In genomic region chr11:95145430-95146063, GRCh38 we compare ENCODE assay signal across 17 cellular contexts.
"Had no signal": no experiment of that assay in that cellular context is flagged by ENCODE, and none has a peak within 500 bp of the region (broad histone marks: within the 10 kb centered on the region; RNA-seq: fewer than 3 reads in every experiment).

No MANE protein-coding gene starts in this region.

- DNase-seq: activated CD4-positive, alpha-beta T cell treated with anti-CD3 and anti-CD28 coated beads, Interleukin-2, amount 10 ng/mL, durations not matched to agents 24 days and 14 days; activated CD8-positive, alpha-beta T cell treated with anti-CD3 and anti-CD28 coated beads, Interleukin-2, amount 10 ng/mL, durations not matched to agents 7 days and 5 days; activated naive CD4-positive, alpha-beta T cell treated with anti-CD3 and anti-CD28 coated beads for 36 hours; activated T-cell treated with anti-CD3 and anti-CD28 coated beads, Interleukin-2, amount 50 U/mL, for 4 hours; anterior cingulate cortex; central memory CD4-positive, alpha-beta T cell; dorsolateral prefrontal cortex; heart left ventricle; left ventricle myocardium superior; mucosa of descending colon; naive B cell; stimulated activated CD4-positive, alpha-beta T cell treated with anti-CD3 and anti-CD28 coated beads, Interleukin-4, amount 100 ng/mL, for 4 hours; upper lobe of right lung had no signal

- ATAC-seq: activated CD8-positive, alpha-beta T cell treated with anti-CD3 and anti-CD28 coated beads, Interleukin-2, amount 10 ng/mL, durations not matched to agents 7 days and 5 days; activated T-cell treated with anti-CD3 and anti-CD28 coated beads, Interleukin-2, amount 50 U/mL, for 4 hours; heart left ventricle; left ventricle myocardium superior; mucosa of descending colon; stimulated activated memory B cell treated with anti-CD40 and anti-IgM and Interleukin-4, amounts not matched to agents 10 μg/mL and 1 μg/mL and 100 μg/mL, for 72 hours; upper lobe of right lung had no signal

- H3K4me3 Mint-ChIP-seq: activated CD4-positive, alpha-beta T cell treated with anti-CD3 and anti-CD28 coated beads, Interleukin-2, amount 10 ng/mL, durations not matched to agents 24 days and 14 days; activated CD8-positive, alpha-beta T cell treated with anti-CD3 and anti-CD28 coated beads, Interleukin-2, amount 10 ng/mL, durations not matched to agents 7 days and 5 days; activated naive CD4-positive, alpha-beta T cell treated with anti-CD3 and anti-CD28 coated beads for 36 hours; activated T-cell treated with anti-CD3 and anti-CD28 coated beads, Interleukin-2, amount 50 U/mL, for 4 hours; brain; naive B cell; neural crest cell; stimulated activated memory B cell treated with anti-CD40 and anti-IgM and Interleukin-4, amounts not matched to agents 10 μg/mL and 1 μg/mL and 100 μg/mL, for 72 hours; T-helper 1 cell treated with Interleukin-12 subunit alpha and Interleukin-12 subunit beta and Interleukin-4 antibody, amounts not matched to agents 30 μg/mL and 1 μg/mL, for 36 hours had no signal

- H3K9me3 Mint-ChIP-seq: activated CD4-positive, alpha-beta T cell treated with anti-CD3 and anti-CD28 coated beads, Interleukin-2, amount 10 ng/mL, durations not matched to agents 24 days and 14 days; activated naive CD4-positive, alpha-beta T cell treated with anti-CD3 and anti-CD28 coated beads for 36 hours; activated T-cell treated with anti-CD3 and anti-CD28 coated beads, Interleukin-2, amount 50 U/mL, for 4 hours; naive B cell; neural crest cell; stimulated activated memory B cell treated with anti-CD40 and anti-IgM and Interleukin-4, amounts not matched to agents 10 μg/mL and 1 μg/mL and 100 μg/mL, for 72 hours; T-helper 1 cell treated with Interleukin-12 subunit alpha and Interleukin-12 subunit beta and Interleukin-4 antibody, amounts not matched to agents 30 μg/mL and 1 μg/mL, for 36 hours had no signal

- H3K27ac Mint-ChIP-seq: activated CD4-positive, alpha-beta T cell treated with anti-CD3 and anti-CD28 coated beads, Interleukin-2, amount 10 ng/mL, durations not matched to agents 24 days and 14 days; activated CD8-positive, alpha-beta T cell treated with anti-CD3 and anti-CD28 coated beads, Interleukin-2, amount 10 ng/mL, durations not matched to agents 7 days and 5 days; activated naive CD4-positive, alpha-beta T cell treated with anti-CD3 and anti-CD28 coated beads for 36 hours; brain; stimulated activated memory B cell treated with anti-CD40 and anti-IgM and Interleukin-4, amounts not matched to agents 10 μg/mL and 1 μg/mL and 100 μg/mL, for 72 hours; T-helper 1 cell treated with Interleukin-12 subunit alpha and Interleukin-12 subunit beta and Interleukin-4 antibody, amounts not matched to agents 30 μg/mL and 1 μg/mL, for 36 hours had no signal

- H3K36me3 Mint-ChIP-seq: brain; naive B cell; stimulated activated memory B cell treated with anti-CD40 and anti-IgM and Interleukin-4, amounts not matched to agents 10 μg/mL and 1 μg/mL and 100 μg/mL, for 72 hours had no signal
